Comparison of ENCODE assay signal across 9 cellular contexts in the genomic region with DNA sequence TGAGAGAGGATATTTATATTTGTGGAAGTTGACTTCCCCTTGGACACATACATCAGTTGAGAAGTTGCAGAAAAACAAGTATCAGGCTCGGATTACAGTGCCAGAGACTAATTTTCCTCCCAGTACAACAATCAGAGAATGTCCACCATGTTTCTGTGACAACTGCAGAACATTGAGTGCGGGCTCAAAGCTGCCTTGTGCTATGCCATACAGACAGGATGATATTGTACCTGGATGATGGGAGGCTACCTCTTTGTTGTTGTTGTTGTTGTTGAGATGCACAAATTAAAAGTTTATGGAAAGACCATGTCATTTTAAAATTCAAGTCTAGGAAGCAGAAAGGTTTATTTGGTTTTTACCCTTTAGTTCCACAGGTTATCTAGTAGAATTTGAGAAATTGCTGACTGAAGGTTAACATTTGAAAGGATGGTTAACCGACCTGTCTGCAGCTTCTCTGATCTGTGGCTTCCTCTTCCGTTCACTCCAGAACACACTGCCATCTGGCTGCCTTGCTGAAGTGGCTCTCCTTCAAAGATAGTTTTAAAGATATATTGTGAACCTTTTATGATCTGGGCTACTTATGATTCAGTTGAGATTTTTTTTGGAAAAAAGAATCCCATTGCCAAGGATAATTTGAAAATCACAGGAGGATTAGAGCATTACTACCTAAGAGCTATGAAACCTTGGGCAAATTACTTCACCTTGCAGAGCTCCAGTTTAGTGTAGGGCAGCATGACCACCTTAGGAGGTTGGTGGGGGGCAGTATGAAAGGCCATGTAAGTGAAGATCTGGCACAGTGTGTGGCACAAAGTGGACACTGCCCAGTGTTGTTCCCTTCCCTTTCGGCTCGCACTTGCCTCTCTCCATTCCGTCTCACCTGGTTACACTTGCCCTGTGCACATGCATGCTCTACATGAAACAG. TPM values are rescaled to one million over a fixed set of nuclear protein-coding genes. Genes with fewer than 3 reads are reported as not detected.
DNase-seq lines count a peak whose midpoint lies in the region; ATAC-seq, FAIRE-seq and TF ChIP-seq lines count a peak whose summit lies in the region.
"Had no signal": no experiment of that assay in that cellular context is flagged by ENCODE, and none has a peak within 500 bp of the region (broad histone marks: within the 10 kb centered on the region; RNA-seq: fewer than 3 reads in every experiment).

No MANE protein-coding gene starts in this region.

- peaks cover 9% of the 10 kb centered on the region for H3K4me1 ChIP-seq in neural progenitor cell
- H3K4me1 ChIP-seq in transverse colon, result peaks cover 0 to 28% (median 13%) of the 10 kb centered on the region in 4 donors

- H2AFZ ChIP-seq in neural progenitor cell (replicated peaks), result no peak overlapping the region

- TF ChIP-seq CTCF in neural progenitor cell (IDR thresholded peaks at IDR 0.05) (no peak), transverse colon (IDR thresholded peaks at IDR 0.05) (no peak)

- no peaks in the 10 kb centered on the region for H3K27me3 ChIP-seq in neural progenitor cell
- H3K27me3 ChIP-seq in transverse colon, result no peaks in the 10 kb centered on the region

- no peak overlapping the region for H3K4me3 Mint-ChIP-seq in neural progenitor cell

- 75 to 77% methylated on average over 2 to 7 of the region's 7 CpGs for WGBS in transverse colon (ENCODE audit: low coverage in 1 of 2), 2 donors

- H3K36me3 Mint-ChIP-seq in neural progenitor cell, result no peaks in the 10 kb centered on the region

- H4K20me1 ChIP-seq in neural progenitor cell (ENCODE audit: low read depth), result no peaks in the 10 kb centered on the region

- no peak overlapping the region for H3K4me3 ChIP-seq in neural progenitor cell
- H3K4me3 ChIP-seq in transverse colon, result no peak overlapping the region

- H3K9me3 ChIP-seq in neural progenitor cell (ENCODE audit: low read depth), result no peaks in the 10 kb centered on the region
- H3K9me3 ChIP-seq in transverse colon, result no peaks in the 10 kb centered on the region

- H3F3A ChIP-seq in neural progenitor cell (ENCODE audit: low read depth), result no peaks in the 10 kb centered on the region

- peak; percentile 40 for DNase-seq in OCI-M1 (lab: John Stamatoyannopoulos, UW)
- DNase-seq in EL, result no peak
- DNase-seq in iPS-NIHi11 (ENCODE audit: low spot score), result no peak
- no peak for DNase-seq in neural progenitor cell (ENCODE audit: low spot score)
- no peak for DNase-seq in transverse colon

- H3K9me3 Mint-ChIP-seq in neural progenitor cell, result peaks cover 2% of the 10 kb centered on the region

- no peak overlapping the region for H3K9ac ChIP-seq in neural progenitor cell

- intact Hi-C loops in transverse colon (cut with DNase I; ENCODE audit: low total_unique reads), result no loop called here

- TF ChIP-seq POLR2A in GM18505 (IDR thresholded peaks at IDR 0.05; ENCODE audit: borderline replicate concordance, extremely low read depth, insufficient read depth, insufficient read length) (no peak), transverse colon (IDR thresholded peaks at IDR 0.05) (no peak)

- H3K27ac ChIP-seq in neural progenitor cell (no peak overlapping the region), transverse colon (no peak overlapping the region)

- no peak overlapping the region for H3K27ac Mint-ChIP-seq in neural progenitor cell

- H3K27me3 Mint-ChIP-seq in neural progenitor cell (ENCODE audit: insufficient read depth, low read depth), result no peaks in the 10 kb centered on the region

- in situ Hi-C loops in transverse colon (cut with MboI; ENCODE audit: low pct_ligation_motif_present in 1 of 4, low pct_unique_long_range_greater_than_20kb in 1 of 4, low sequenced_read_pairs in 3 of 4), result no loop called here

- TF ChIP-seq EP300 in transverse colon (IDR thresholded peaks at IDR 0.05; ENCODE audit: low read depth), result no peak

- peaks cover 1% of the 10 kb centered on the region for H3K4me1 Mint-ChIP-seq in neural progenitor cell

- FAIRE-seq in islet of Langerhans (lab: Jason Lieb, UNC), result peak; percentile 92
- FAIRE-seq: G401.6 had no signal

- H3K4me2 ChIP-seq in neural progenitor cell, result no peak overlapping the region

- H3K79me2 ChIP-seq in neural progenitor cell (ENCODE audit: low read depth), result no peaks in the 10 kb centered on the region

- H3K36me3 ChIP-seq in neural progenitor cell, result no peaks in the 10 kb centered on the region
- H3K36me3 ChIP-seq in transverse colon, result no peaks in the 10 kb centered on the region

- ATAC-seq in GM18505 (IDR thresholded peaks at IDR 0.05; ENCODE audit: unreplicated experiment), result peak; percentile 52
- peak; percentile 84 for ATAC-seq in GM21723 (IDR thresholded peaks at IDR 0.05; ENCODE audit: unreplicated experiment)

RNA-seq across cellular contexts. Expression of a gene that starts 15.9 kb away (rescaled TPM):
- 11.1 and 12.8 TPM in 2 replicates for total RNA-seq in neural progenitor cell (ENCODE audit: low replicate concordance)
- 10 to 100 TPM in 3 of 4 donors, under 1 TPM in 1; 0.20 to 19.5 (median 16.0) TPM for total RNA-seq in transverse colon
